In genomic region chr20:53660078-53660909, GRCh38 we compare ENCODE assay signal across 8 cellular contexts.
DNase-seq lines count a peak whose midpoint lies in the region; ATAC-seq, FAIRE-seq and TF ChIP-seq lines count a peak whose summit lies in the region.

No MANE protein-coding gene starts in this region.

- H3K9ac ChIP-seq in kidney (ENCODE audit: low read length in 2 of 2): peak overlapping the region; percentile 34 to 57

- no peak for FAIRE-seq in kidney (lab: Jason Lieb, UNC)

- H3K27ac ChIP-seq in A673 (ENCODE audit: low read depth, low read length, poor library complexity, severe bottlenecking) (peak overlapping the region; percentile 76), kidney (ENCODE audit: low read depth in 2 of 2, low read length in 2 of 2) (peak overlapping the region in 1 of 2 donors; percentile 82)

- peak; percentile 45 for DNase-seq in A673 (ENCODE audit: low spot score)
- DNase-seq in activated naive CD4-positive, alpha-beta T cell treated with anti-CD3 and anti-CD28 coated beads, Interleukin-2, amount 50 U/mL, for 72 hours (ENCODE audit: low spot score in 2 of 2): peak in 1 of 2 donors; percentile 36
- peak; percentile 77 for DNase-seq in kidney
- peak; percentile 54 for DNase-seq in stimulated activated CD4-positive, alpha-beta T cell treated with anti-CD3 and anti-CD28 coated beads, Interleukin-4, amount 100 ng/mL, for 1 hour
- no peak for DNase-seq in HEK293T (ENCODE audit: extremely low spot score)
- DNase-seq in COLO829 (ENCODE audit: low spot score): no peak
- DNase-seq in omental fat pad (ENCODE audit: low spot score): no peak

- intact Hi-C loops in A673 (cut with micrococcal nuclease; ENCODE audit: unreplicated experiment): no loop called here
- intact Hi-C loops in kidney (cut with DNase I): no loop called here

- H3K4me1 ChIP-seq in A673 (ENCODE audit: insufficient read depth, low read length, poor library complexity, severe bottlenecking) (peaks cover 66% of the 10 kb centered on the region), kidney (ENCODE audit: control insufficient read depth in 1 of 2, insufficient read depth in 1 of 2, low read depth in 1 of 2, low read length in 2 of 2) (peaks cover 0 to 2% of the 10 kb centered on the region in 2 donors)

- H3K9me3 Mint-ChIP-seq in activated naive CD4-positive, alpha-beta T cell treated with anti-CD3 and anti-CD28 coated beads, Interleukin-2, amount 50 U/mL, for 72 hours: no peaks in the 10 kb centered on the region

- H3K36me3 Mint-ChIP-seq in activated naive CD4-positive, alpha-beta T cell treated with anti-CD3 and anti-CD28 coated beads, Interleukin-2, amount 50 U/mL, for 72 hours: peaks cover 0 to 6% of the 10 kb centered on the region in 2 donors

- POLR2A ChIA-PET in A673 (lab: Charles Lee; ENCODE audit: low non-redundant PET): no interaction called here
- POLR2A ChIA-PET in HEK293T (lab: Yijun Ruan, JAX): no interaction called here

- H3K27ac Mint-ChIP-seq in activated naive CD4-positive, alpha-beta T cell treated with anti-CD3 and anti-CD28 coated beads, Interleukin-2, amount 50 U/mL, for 72 hours: peak overlapping the region; percentile 90 to 95

- no peak for TF ChIP-seq CTCF in A673 (conservative IDR thresholded peaks at IDR 0.05; ENCODE audit: low read depth, low read length)
- no peak for TF ChIP-seq CTCF in kidney (IDR thresholded peaks at IDR 0.05; ENCODE audit: borderline replicate concordance, extremely low read depth, insufficient read depth)
- no peak for TF ChIP-seq CTCF in omental fat pad (IDR thresholded peaks at IDR 0.05)

- peak; percentile 28 for ATAC-seq in HG03354 (IDR thresholded peaks at IDR 0.05; ENCODE audit: poor library complexity, severe bottlenecking, unreplicated experiment)
- peak; percentile 56 to 80 for ATAC-seq in activated naive CD4-positive, alpha-beta T cell treated with anti-CD3 and anti-CD28 coated beads, Interleukin-2, amount 50 U/mL, for 72 hours
- no peak for ATAC-seq in omental fat pad (ENCODE audit: low FRiP score)

- CTCF ChIA-PET in A673 (lab: Charles Lee): no interaction called here
- CTCF ChIA-PET in HEK293T (lab: Yijun Ruan, JAX): no interaction called here

- H3K36me3 ChIP-seq in A673 (ENCODE audit: insufficient read depth, low read length, poor library complexity, severe bottlenecking): no peaks in the 10 kb centered on the region
- no peaks in the 10 kb centered on the region for H3K36me3 ChIP-seq in kidney (ENCODE audit: control insufficient read depth in 1 of 2, insufficient read depth in 2 of 2, low read length in 2 of 2)

- BruUV-seq in A673 (replicated peaks; lab: Mats Ljungman, UMichigan): no TSS peak

- peak overlapping the region; percentile 18 for H3K4me3 ChIP-seq in A673 (ENCODE audit: low read depth, low read length, poor library complexity, severe bottlenecking)
- peak overlapping the region; percentile 70 to 76 for H3K4me3 ChIP-seq in kidney (ENCODE audit: low read length in 2 of 2)

- no peaks in the 10 kb centered on the region for H3K9me3 ChIP-seq in A673 (ENCODE audit: low read depth, low read length, poor library complexity, severe bottlenecking)
- H3K9me3 ChIP-seq in kidney (ENCODE audit: control insufficient read depth in 1 of 2, low read length in 2 of 2): no peaks in the 10 kb centered on the region

- H3K27me3 ChIP-seq in A673 (replicated peaks; ENCODE audit: insufficient read depth, low read depth, low read length, poor library complexity): no peaks in the 10 kb centered on the region

TF ChIP-seq in HEK293T, 16 proteins besides CTCF, POLR2A, EP300 and RAD21:
- TF ChIP-seq FOXK2 (IDR thresholded peaks at IDR 0.05) (no peak), TARDBP (IDR thresholded peaks at IDR 0.05) (no peak), LEF1 (IDR thresholded peaks at IDR 0.05; ENCODE audit: borderline replicate concordance) (no peak)

Comparison
In these comparisons a context has a peak if more than half of its experiments do, and no peak if none do; other contexts are left out.
1. DNase-seq: peak in A673 (single experiment), kidney (single experiment) and stimulated activated CD4-positive, alpha-beta T cell treated with anti-CD3 and anti-CD28 coated beads, Interleukin-4, amount 100 ng/mL, for 1 hour (single experiment); none in HEK293T (single experiment), COLO829 (single experiment) and omental fat pad (single experiment).